ENCODE assay signal across 15 cellular contexts in genomic region chr4:148730766-148731165, GRCh38.
DNase-seq lines count a peak whose midpoint lies in the region; ATAC-seq and TF ChIP-seq lines count a peak whose summit lies in the region.
"Had no signal": no experiment of that assay in that cellular context is flagged by ENCODE, and none has a peak within 500 bp of the region (broad histone marks: within the 10 kb centered on the region; RNA-seq: fewer than 3 reads in every experiment).

No MANE protein-coding gene starts in this region.

- H3K4me3 Mint-ChIP-seq in endodermal cell (no peak overlapping the region), GM23338 (no peak overlapping the region)
- H3K4me3 Mint-ChIP-seq: B cell; CD4-positive, CD25-positive, alpha-beta regulatory T cell had no signal

- H3K23ac ChIP-seq in mesenchymal stem cell (ENCODE audit: low read length in 2 of 2) = no peak overlapping the region

- no peak for ATAC-seq in GM23338
- no peak for ATAC-seq in GM21529 (IDR thresholded peaks at IDR 0.05; ENCODE audit: unreplicated experiment)
- ATAC-seq in HG03565 (IDR thresholded peaks at IDR 0.05; ENCODE audit: unreplicated experiment) = no peak

- no peak overlapping the region for H4K8ac ChIP-seq in mesenchymal stem cell (ENCODE audit: low read length)

- no peak overlapping the region for H3K9ac ChIP-seq in endodermal cell (ENCODE audit: extremely low read depth, low read length, poor library complexity, severe bottlenecking)
- H3K9ac ChIP-seq in mesenchymal stem cell (ENCODE audit: low read length) = no peak overlapping the region

- H3K4me2 ChIP-seq in mesenchymal stem cell (ENCODE audit: low read length, poor library complexity, severe bottlenecking) (no peak overlapping the region), GM23338 (no peak overlapping the region)
- H3K4me2 ChIP-seq: PC-9 had no signal

- peaks cover 5% of the 10 kb centered on the region for H3K4me1 Mint-ChIP-seq in endodermal cell
- peaks cover 4% of the 10 kb centered on the region; the same call in 1 of the 3 replicates for H3K4me1 Mint-ChIP-seq in GM23338
- H3K4me1 Mint-ChIP-seq: B cell; CD4-positive, CD25-positive, alpha-beta regulatory T cell had no signal

- H3K36me3 Mint-ChIP-seq in endodermal cell (ENCODE audit: low read depth) (no peaks in the 10 kb centered on the region), GM23338 (ENCODE audit: low read depth) (no peaks in the 10 kb centered on the region)
- H3K36me3 Mint-ChIP-seq: CD4-positive, CD25-positive, alpha-beta regulatory T cell had no signal

- no peaks in the 10 kb centered on the region for H3K79me2 ChIP-seq in GM23338 (replicated peaks; ENCODE audit: insufficient read depth)

- H4K91ac ChIP-seq in mesenchymal stem cell (ENCODE audit: low read length) = no peak overlapping the region

- H3K27ac Mint-ChIP-seq in endodermal cell (peak overlapping the region; percentile 19), GM23338 (no peak overlapping the region)
- H3K27ac Mint-ChIP-seq: B cell; CD4-positive, CD25-positive, alpha-beta regulatory T cell had no signal

- no peak overlapping the region for H2BK15ac ChIP-seq in mesenchymal stem cell (ENCODE audit: low read depth, poor library complexity, severe bottlenecking)

- no peaks in the 10 kb centered on the region for H4K20me1 ChIP-seq in GM23338 (replicated peaks; ENCODE audit: insufficient read depth)

- H2AK5ac ChIP-seq in mesenchymal stem cell (ENCODE audit: low read length, severe bottlenecking) = no peak overlapping the region

- H3K27me3 Mint-ChIP-seq in endodermal cell (ENCODE audit: insufficient read depth) = no peaks in the 10 kb centered on the region
- peaks cover 2% of the 10 kb centered on the region for H3K27me3 Mint-ChIP-seq in GM23338 (ENCODE audit: insufficient read depth, low read depth, poor library complexity)
- H3K27me3 Mint-ChIP-seq: B cell; CD4-positive, CD25-positive, alpha-beta regulatory T cell had no signal

- no peaks in the 10 kb centered on the region for H3K27me3 ChIP-seq in WERI-Rb-1 (ENCODE audit: insufficient read depth, low read depth, severe bottlenecking)
- H3K27me3 ChIP-seq in endodermal cell (ENCODE audit: control insufficient read depth, insufficient read depth, low read length, poor library complexity, severe bottlenecking) = no peaks in the 10 kb centered on the region
- no peaks in the 10 kb centered on the region for H3K27me3 ChIP-seq in mesenchymal stem cell (ENCODE audit: control insufficient read depth in 1 of 2, insufficient read depth in 1 of 2, low read length in 2 of 2)
- H3K27me3 ChIP-seq in thyroid gland = no peaks in the 10 kb centered on the region
- H3K27me3 ChIP-seq in GM23338 (ENCODE audit: insufficient read depth) = no peaks in the 10 kb centered on the region
- H3K27me3 ChIP-seq: SJCRH30 had no signal

- H3F3A ChIP-seq in GM23338 (replicated peaks; ENCODE audit: low read depth) = no peaks in the 10 kb centered on the region

- H2AFZ ChIP-seq in mesenchymal stem cell (ENCODE audit: low read depth, low read length) = no peak overlapping the region
- no peak overlapping the region for H2AFZ ChIP-seq in GM23338
- H2AFZ ChIP-seq: PC-9 had no signal

- TF ChIP-seq CTCF in WERI-Rb-1 (IDR thresholded peaks at IDR 0.05; ENCODE audit: low read depth, low read length) = no peak
- TF ChIP-seq CTCF in endodermal cell (conservative IDR thresholded peaks at IDR 0.05) = no peak
- no peak for TF ChIP-seq CTCF in thyroid gland (IDR thresholded peaks at IDR 0.05)
- TF ChIP-seq CTCF in GM23338 (conservative IDR thresholded peaks at IDR 0.05; ENCODE audit: low read depth in 2 of 2) = no peak

- 95 to 100% methylated on average over 1 to 4 of the region's 4 CpGs for WGBS in endodermal cell (ENCODE audit: insufficient coverage in 1 of 2, insufficient read length in 1 of 2), 2 experiments
- 90% methylated on average over 2 of the region's 4 CpGs for WGBS in mesenchymal stem cell
- 37 to 42% methylated on average over 4 of the region's 4 CpGs for WGBS in thyroid gland, 2 donors

- H3K4me3 ChIP-seq in WERI-Rb-1 (ENCODE audit: low read depth, low read length) (no peak overlapping the region), endodermal cell (ENCODE audit: low read length) (no peak overlapping the region), mesenchymal stem cell (ENCODE audit: insufficient read depth in 1 of 2, low read depth in 1 of 2, low read length in 2 of 2) (no peak overlapping the region), thyroid gland (replicated peaks in 1 of 3) (no peak overlapping the region), GM23338 (no peak overlapping the region)
- H3K4me3 ChIP-seq: HAP-1, PC-9, SJCRH30 had no signal

- H3K27ac ChIP-seq in WERI-Rb-1 = no peak overlapping the region
- no peak overlapping the region for H3K27ac ChIP-seq in endodermal cell (ENCODE audit: low read depth, low read length)
- H3K27ac ChIP-seq in mesenchymal stem cell (ENCODE audit: low read length, poor library complexity, severe bottlenecking) = peak overlapping the region; percentile 45
- H3K27ac ChIP-seq in thyroid gland = peak overlapping the region; percentile 84 to 98 (median 97)
- H3K27ac ChIP-seq in GM23338 (ENCODE audit: low read depth) = no peak overlapping the region
- H3K27ac ChIP-seq: PC-9, SJCRH30 had no signal

- intact Hi-C loops in thyroid gland (cut with DNase I) = no loop called here

- H3K9me3 Mint-ChIP-seq in endodermal cell (no peaks in the 10 kb centered on the region), GM23338 (no peaks in the 10 kb centered on the region)

- peaks cover 5% of the 10 kb centered on the region for H3K4me1 ChIP-seq in endodermal cell (ENCODE audit: control insufficient read depth, insufficient read depth, low read length)
- no peaks in the 10 kb centered on the region for H3K4me1 ChIP-seq in mesenchymal stem cell (ENCODE audit: control insufficient read depth, insufficient read depth, low read depth, low read length)
- peaks cover 22 to 31% of the 10 kb centered on the region in 2 donors for H3K4me1 ChIP-seq in thyroid gland
- no peaks in the 10 kb centered on the region for H3K4me1 ChIP-seq in GM23338 (ENCODE audit: insufficient read depth)
- H3K4me1 ChIP-seq: Caco-2, SJCRH30 had no signal

- H3K36me3 ChIP-seq in WERI-Rb-1 (no peaks in the 10 kb centered on the region), endodermal cell (ENCODE audit: control insufficient read depth, insufficient read depth, low read length) (no peaks in the 10 kb centered on the region), mesenchymal stem cell (ENCODE audit: control insufficient read depth in 1 of 2, insufficient read depth in 2 of 2, low read depth in 1 of 2, low read length in 2 of 2) (no peaks in the 10 kb centered on the region), thyroid gland (no peaks in the 10 kb centered on the region), GM23338 (ENCODE audit: insufficient read depth) (no peaks in the 10 kb centered on the region)
- H3K36me3 ChIP-seq: HAP-1, SJCRH30 had no signal

- H3K9me3 ChIP-seq in WERI-Rb-1 (ENCODE audit: severe bottlenecking) (no peaks in the 10 kb centered on the region), endodermal cell (ENCODE audit: control insufficient read depth, low read length) (no peaks in the 10 kb centered on the region), mesenchymal stem cell (ENCODE audit: control insufficient read depth, low read length) (no peaks in the 10 kb centered on the region), thyroid gland (no peaks in the 10 kb centered on the region)
- H3K9me3 ChIP-seq: Caco-2, HAP-1, SJCRH30 had no signal

- no peak overlapping the region for H3K18ac ChIP-seq in mesenchymal stem cell (ENCODE audit: low read depth in 1 of 2, low read length in 2 of 2)

- H3K14ac ChIP-seq in mesenchymal stem cell (ENCODE audit: low read length in 2 of 2) = no peak overlapping the region

- no peaks in the 10 kb centered on the region for H3K79me1 ChIP-seq in mesenchymal stem cell (replicated peaks; ENCODE audit: low read length, poor library complexity, severe bottlenecking)

- H2BK120ac ChIP-seq in mesenchymal stem cell (ENCODE audit: low read depth, low read length) = no peak overlapping the region

- H2BK5ac ChIP-seq in mesenchymal stem cell (ENCODE audit: low read depth, low read length, poor library complexity, severe bottlenecking) = no peak overlapping the region

- H3K9me2 ChIP-seq in GM23338 (ENCODE audit: insufficient read depth) = no peaks in the 10 kb centered on the region

- H2BK12ac ChIP-seq in mesenchymal stem cell (ENCODE audit: low read length in 2 of 2) = no peak overlapping the region

- no peak overlapping the region for H3K4ac ChIP-seq in mesenchymal stem cell (ENCODE audit: low read depth in 1 of 2, low read length in 2 of 2)

- no peak for TF ChIP-seq POLR2A in thyroid gland (IDR thresholded peaks at IDR 0.05)

- DNase-seq in WERI-Rb-1 (peak; percentile 52), endodermal cell (no peak), mesenchymal stem cell (no peak), thyroid gland (peak; percentile 78 to 83), GM23338 (ENCODE audit: low spot score) (no peak)
- DNase-seq: Caco-2; CD4-positive, CD25-positive, alpha-beta regulatory T cell; DMS79; NCI-H187; PC-9 had no signal

TF ChIP-seq in GM23338, 12 proteins besides CTCF, POLR2A, EP300 and RAD21 (continues in another document):
- TF ChIP-seq ZNF331 (CRISPR knock-in tag; IDR thresholded peaks at IDR 0.05; ENCODE audit: low read depth) (no peak), NANOG (IDR thresholded peaks at IDR 0.05; ENCODE audit: borderline replicate concordance) (no peak), POLR2AphosphoS5 (IDR thresholded peaks at IDR 0.05; ENCODE audit: low read depth) (no peak), EZH2 (IDR thresholded peaks at IDR 0.05; ENCODE audit: low read depth, unreplicated experiment) (no peak), STAT1 (IDR thresholded peaks at IDR 0.05; ENCODE audit: unreplicated experiment) (no peak)

Comparison
In these comparisons a context has a peak if more than half of its experiments do, and no peak if none do; other contexts are left out.
1. DNase-seq: peak in WERI-Rb-1 (single experiment) and thyroid gland (2 of 2); none in endodermal cell (single experiment), mesenchymal stem cell (single experiment) and GM23338 (single experiment).
2. H3K27ac ChIP-seq: peak in mesenchymal stem cell (single experiment) and thyroid gland (3 of 3); none in WERI-Rb-1 (single experiment), endodermal cell (single experiment) and GM23338 (single experiment).